Comparison of ENCODE assay signal across 8 cellular contexts in genomic region chr4:139176299-139177048, GRCh38. TPM values are rescaled to one million over a fixed set of nuclear protein-coding genes. Genes with fewer than 3 reads are reported as not detected.
DNase-seq lines count a peak whose midpoint lies in the region; ATAC-seq and TF ChIP-seq lines count a peak whose summit lies in the region.

No MANE protein-coding gene starts in this region.

- H3K9ac ChIP-seq in KMS-11 = peak overlapping the region; percentile 86
- H3K9ac ChIP-seq in SK-N-SH = peak overlapping the region; percentile 94

- no peak for TF ChIP-seq RAD21 in SK-N-SH (IDR thresholded peaks at IDR 0.05; ENCODE audit: low read length)

- peak overlapping the region in 1 of 2 donors; percentile 87 for H3K27ac Mint-ChIP-seq in activated naive CD4-positive, alpha-beta T cell treated with anti-CD3 and anti-CD28 coated beads, Interleukin-2, amount 50 U/mL, for 72 hours

- WGBS in SK-N-SH (ENCODE audit: low lambda C conversion rate) = 0% methylated on average over 12 of the region's 89 CpGs

- H4K20me1 ChIP-seq in KMS-11 (ENCODE audit: insufficient read depth) = peaks cover 18% of the 10 kb centered on the region; the same call in 1 of the 2 replicates
- H4K20me1 ChIP-seq in SK-N-SH (ENCODE audit: insufficient read depth) = peaks cover 6% of the 10 kb centered on the region; the same call in 1 of the 2 replicates
- H4K20me1 ChIP-seq in osteoblast (ENCODE audit: insufficient read depth, low read length) = no peaks in the 10 kb centered on the region

- H2AFZ ChIP-seq in KMS-11 (ENCODE audit: low read depth) = peak overlapping the region; percentile 60
- H2AFZ ChIP-seq in SK-N-SH (ENCODE audit: low read depth) = peak overlapping the region; percentile 91
- peak overlapping the region; percentile 96 for H2AFZ ChIP-seq in osteoblast (ENCODE audit: low read length)

- no peaks in the 10 kb centered on the region for H3K9me3 Mint-ChIP-seq in activated naive CD4-positive, alpha-beta T cell treated with anti-CD3 and anti-CD28 coated beads, Interleukin-2, amount 50 U/mL, for 72 hours

- H3K4me1 ChIP-seq in KMS-11 (ENCODE audit: low read depth, poor library complexity, severe bottlenecking) (peaks cover 44% of the 10 kb centered on the region), SK-N-SH (ENCODE audit: control insufficient read depth in 1 of 2, insufficient read depth in 2 of 2, low read depth in 1 of 2, low read length in 1 of 2) (peaks cover 3 to 17% of the 10 kb centered on the region in 2 experiments; a peak in 3 of 4 replicates), osteoblast (ENCODE audit: insufficient read depth, low read length) (peaks cover 21% of the 10 kb centered on the region), thoracic aorta (ENCODE audit: control insufficient read depth in 1 of 2, low read depth in 2 of 2) (peaks cover 28 to 29% of the 10 kb centered on the region in 2 donors)

- H3F3A ChIP-seq in SK-N-SH (replicated peaks; ENCODE audit: insufficient read depth) = peaks cover 32% of the 10 kb centered on the region

- H3K27me3 ChIP-seq in KMS-11 (ENCODE audit: insufficient read depth, low read depth) (no peaks in the 10 kb centered on the region), SK-N-SH (ENCODE audit: insufficient read depth) (no peaks in the 10 kb centered on the region), osteoblast (ENCODE audit: insufficient read depth, low read length) (no peaks in the 10 kb centered on the region), thoracic aorta (replicated peaks; ENCODE audit: insufficient read depth) (no peaks in the 10 kb centered on the region)

- peak; percentile 21 for ATAC-seq in GM21723 (IDR thresholded peaks at IDR 0.05; ENCODE audit: unreplicated experiment)
- ATAC-seq in activated naive CD4-positive, alpha-beta T cell treated with anti-CD3 and anti-CD28 coated beads, Interleukin-2, amount 50 U/mL, for 72 hours = peak; percentile 35 to 41
- ATAC-seq in thoracic aorta (ENCODE audit: insufficient number of reproducible peaks, low FRiP score, low read depth) = peak; percentile 53

- H3K36me3 ChIP-seq in KMS-11 (ENCODE audit: insufficient read depth) (no peaks in the 10 kb centered on the region), SK-N-SH (replicated peaks in 1 of 2; ENCODE audit: control insufficient read depth in 1 of 2, insufficient read depth in 2 of 2, low read length in 1 of 2) (no peaks in the 10 kb centered on the region), osteoblast (ENCODE audit: insufficient read depth, low read length) (no peaks in the 10 kb centered on the region), thoracic aorta (no peaks in the 10 kb centered on the region)

- TF ChIP-seq EP300 in SK-N-SH (IDR thresholded peaks at IDR 0.05; ENCODE audit: borderline replicate concordance in 1 of 2, low read depth in 1 of 2, low read length in 1 of 2) = 0 out of 4 replicates have a peak, but pooled peaks of 1 of the 2 experiments have one; percentile 14

- H3K4me3 ChIP-seq in KMS-11 (IDR thresholded peaks at IDR 0.05; ENCODE audit: insufficient read depth, low read depth, low read length) (peak overlapping the region; percentile 24), SK-N-SH (ENCODE audit: low read depth in 2 of 2, low read length in 1 of 2) (peak overlapping the region; percentile 94 to 98), osteoblast (ENCODE audit: insufficient read depth, low read length) (peak overlapping the region; percentile 90), thoracic aorta (peak overlapping the region; percentile 100)

- no peaks in the 10 kb centered on the region for H3K9me2 ChIP-seq in SK-N-SH

- CTCF ChIA-PET in SK-N-SH (lab: Yijun Ruan, JAX) = interaction anchor here (0.7 to 3.7 kb wide), 10 partner anchors 9 to 321 kb away, joined by 3 to 19 read pairs (median 4); no protein-coding TSS in a partner anchor

- H3K4me2 ChIP-seq in KMS-11 (peak overlapping the region; percentile 85), SK-N-SH (peak overlapping the region; percentile 93), osteoblast (ENCODE audit: insufficient read depth, low read length) (peak overlapping the region; percentile 88)

- peaks cover 0 to 4% of the 10 kb centered on the region in 2 donors for H3K36me3 Mint-ChIP-seq in activated naive CD4-positive, alpha-beta T cell treated with anti-CD3 and anti-CD28 coated beads, Interleukin-2, amount 50 U/mL, for 72 hours

- TF ChIP-seq CTCF in KMS-11 (conservative IDR thresholded peaks at IDR 0.05; ENCODE audit: low read depth, low read length) = no peak
- TF ChIP-seq CTCF in SK-N-SH (IDR thresholded peaks at IDR 0.05) = no peak
- no peak for TF ChIP-seq CTCF in osteoblast (IDR thresholded peaks at IDR 0.05; ENCODE audit: extremely low read depth, low read depth, low read length)
- no peak for TF ChIP-seq CTCF in thoracic aorta (IDR thresholded peaks at IDR 0.05)

- H3K9me3 ChIP-seq in SK-N-SH (no peaks in the 10 kb centered on the region), osteoblast (ENCODE audit: low read depth, low read length) (no peaks in the 10 kb centered on the region), thoracic aorta (no peaks in the 10 kb centered on the region)

- POLR2A ChIA-PET in SK-N-SH (lab: Yijun Ruan, JAX) = interaction anchor here (1.0 to 3.6 kb wide), 4 partner anchors 8 to 161 kb away, joined by 3 to 19 read pairs (median 4); partner anchors contain the start of genes NAA15 and NDUFC1

- H3K79me2 ChIP-seq in KMS-11 (ENCODE audit: insufficient read depth, low read depth) = peaks cover 46% of the 10 kb centered on the region
- peaks cover 49% of the 10 kb centered on the region for H3K79me2 ChIP-seq in SK-N-SH (ENCODE audit: insufficient read depth)
- H3K79me2 ChIP-seq in osteoblast (ENCODE audit: insufficient read depth, low read length) = peaks cover 19% of the 10 kb centered on the region

- H3K27ac ChIP-seq in KMS-11 = peak overlapping the region; percentile 96
- peak overlapping the region; percentile 87 to 94 for H3K27ac ChIP-seq in SK-N-SH (ENCODE audit: low read depth in 2 of 2, low read length in 1 of 2)
- peak overlapping the region; percentile 44 for H3K27ac ChIP-seq in osteoblast (ENCODE audit: low read depth, low read length)
- peak overlapping the region; percentile 100 for H3K27ac ChIP-seq in thoracic aorta

- peak; percentile 54 for DNase-seq in DMS153 treated with DMSO at 0.1 percent for 48 hours (lab: John Stamatoyannopoulos, UW; ENCODE audit: unreplicated experiment)
- DNase-seq in SK-N-SH = peak; percentile 84
- DNase-seq in activated naive CD4-positive, alpha-beta T cell treated with anti-CD3 and anti-CD28 coated beads, Interleukin-2, amount 50 U/mL, for 72 hours (ENCODE audit: low spot score in 2 of 2) = peak; percentile 69 to 78
- peak; percentile 87 for DNase-seq in glomerular visceral epithelial cell (ENCODE audit: extremely low spot score)
- peak; percentile 92 for DNase-seq in osteoblast (ENCODE audit: insufficient read length, low spot score, missing footprints)
- peak; percentile 74 for DNase-seq in thoracic aorta (ENCODE audit: low spot score)

TF ChIP-seq in SK-N-SH, 30 proteins besides CTCF, POLR2A, EP300 and RAD21 (continues in another document):
- TF ChIP-seq NFIC (IDR thresholded peaks at IDR 0.05; ENCODE audit: borderline replicate concordance) (no peak), FOXJ3 (CRISPR knock-in tag; IDR thresholded peaks at IDR 0.05) (no peak), TCF12 (IDR thresholded peaks at IDR 0.05) (no peak), RCOR1 (IDR thresholded peaks at IDR 0.05; ENCODE audit: low read length) (no peak), ZBTB33 (IDR thresholded peaks at IDR 0.05; ENCODE audit: borderline replicate concordance, low read depth) (no peak), MAX (IDR thresholded peaks at IDR 0.05; ENCODE audit: low read depth) (0 out of 2 replicates have a peak, but pooled peaks have one; percentile 1), EZH2phosphoT487 (IDR thresholded peaks at IDR 0.05; ENCODE audit: borderline replicate concordance, low read depth) (no peak), USF1 (IDR thresholded peaks at IDR 0.05; ENCODE audit: borderline replicate concordance, low read depth) (0 out of 2 replicates have a peak, but pooled peaks have one; percentile 9), RFX5 (IDR thresholded peaks at IDR 0.05; ENCODE audit: low read length) (no peak), FOXM1 (IDR thresholded peaks at IDR 0.05; ENCODE audit: low read depth) (no peak)

RNA-seq across cellular contexts. Expression of gene ELF2, which starts 0.5 kb away (rescaled TPM):
- polyA plus RNA-seq in SK-N-SH (2012; rRNA removed) = 14.0 and 19.1 TPM in 2 replicates
- polyA plus RNA-seq in SK-N-SH (2012; cell fraction: cytosol; rRNA removed) = 16.8 and 17.6 TPM in 2 replicates
- polyA plus RNA-seq in SK-N-SH (2012; cell fraction: nucleus; rRNA removed) = 24.5 and 41.2 TPM in 2 replicates
- total RNA-seq in activated naive CD4-positive, alpha-beta T cell treated with anti-CD3 and anti-CD28 coated beads, Interleukin-2, amount 50 U/mL, for 72 hours = 10 to 100 TPM; 30.1 to 34.9 TPM
- 52.1 and 54.8 TPM in 2 replicates for total RNA-seq in osteoblast
- 100 to 1,000 TPM in 1 of 2 donors, 10 to 100 TPM in 1; 80.6 to 111 TPM for total RNA-seq in thoracic aorta

Comparison
In these comparisons a context has a peak if more than half of its experiments do, and no peak if none do; other contexts are left out.
1. Peak in every context shown above with its lines: DNase-seq, ATAC-seq, H3K4me3 ChIP-seq and H3K27ac ChIP-seq.
2. H3K27ac ChIP-seq: peak in every context shown above with its lines; median percentile 100 in thoracic aorta; 96 in KMS-11; 90 in SK-N-SH; 44 in osteoblast.
3. H3K4me3 ChIP-seq: peak in every context shown above with its lines; median percentile 100 in thoracic aorta; 96 in SK-N-SH; 90 in osteoblast; 24 in KMS-11.